In the genomic region with DNA sequence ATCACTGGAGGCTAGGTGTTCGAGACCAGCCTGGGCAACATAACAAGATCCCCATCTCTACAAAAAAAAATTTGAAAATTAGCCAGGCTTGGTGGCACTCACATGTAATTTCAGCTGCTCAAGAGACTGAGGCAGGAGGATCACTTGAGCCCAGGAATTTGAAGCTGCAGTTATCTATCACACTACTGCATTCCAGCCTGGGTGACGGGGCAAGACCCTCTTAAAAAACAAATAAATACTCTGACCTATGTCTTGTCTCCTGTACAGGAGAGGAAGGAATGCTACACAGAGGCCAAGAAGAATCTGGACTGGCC, we compare ENCODE assay signal across 13 cellular contexts. TPM values are rescaled to one million over a fixed set of nuclear protein-coding genes. Genes with fewer than 3 reads are reported as not detected.
A peak's percentile ranks its signal among the peaks of the same experiment; 100 is the strongest.
DNase-seq lines count a peak whose midpoint lies in the region; ATAC-seq and TF ChIP-seq lines count a peak whose summit lies in the region.
"Had no signal": no experiment of that assay in that cellular context is flagged by ENCODE, and none has a peak within 500 bp of the region (broad histone marks: within the 10 kb centered on the region; RNA-seq: fewer than 3 reads in every experiment).

No MANE protein-coding gene starts in this region.

- no peak for TF ChIP-seq CTCF in C4-2B (conservative IDR thresholded peaks at IDR 0.05)
- no peak for TF ChIP-seq CTCF in MM.1S (IDR thresholded peaks at IDR 0.05; ENCODE audit: low read length)
- no peak for TF ChIP-seq CTCF in dorsolateral prefrontal cortex (IDR thresholded peaks at IDR 0.05 in 54 of 56, conservative IDR thresholded peaks at IDR 0.05 in 2 of 56; ENCODE audit: low read depth in 1 of 56, partially characterized antibody in 56 of 56)
- TF ChIP-seq CTCF in progenitor cell of endocrine pancreas (IDR thresholded peaks at IDR 0.05; ENCODE audit: unreplicated experiment) = no peak

- H3K9ac ChIP-seq in MM.1S (ENCODE audit: low read length) = no peak overlapping the region

- 0 out of 2 replicates have a peak overlapping the region, but pooled peaks have one; percentile 4 for H3K4me2 ChIP-seq in MM.1S (ENCODE audit: low read depth, low read length)

- H4K20me1 ChIP-seq in MM.1S (ENCODE audit: insufficient read depth, low read length) = peaks cover 7% of the 10 kb centered on the region; the same call in 1 of the 2 replicates

- peaks cover 10% of the 10 kb centered on the region for H3K36me3 Mint-ChIP-seq in progenitor cell of endocrine pancreas (ENCODE audit: insufficient read depth)
- H3K36me3 Mint-ChIP-seq: memory B cell had no signal

- ATAC-seq in esophagus mucosa (no peak), HG03045 (IDR thresholded peaks at IDR 0.05; ENCODE audit: unreplicated experiment) (no peak)

- H3K4me1 ChIP-seq in MM.1S (ENCODE audit: low read length) = peaks cover 56% of the 10 kb centered on the region

- no peak overlapping the region for H2AFZ ChIP-seq in MM.1S (ENCODE audit: low read length)

- peaks cover 54% of the 10 kb centered on the region for H3K79me2 ChIP-seq in MM.1S (ENCODE audit: low read length)

- DNase-seq in MM.1S (no peak), dorsolateral prefrontal cortex (no peak), progenitor cell of endocrine pancreas (ENCODE audit: low spot score, unreplicated experiment) (no peak), hypothalamus (lab: John Stamatoyannopoulos, UW) (no peak), NOMO-1 (lab: John Stamatoyannopoulos, UW; ENCODE audit: unreplicated experiment in 2 of 2) (no peak)
- DNase-seq: DMS 273 treated with DMSO at 0.1 percent for 48 hours, T1000 had no signal

- H3K27me3 ChIP-seq in MM.1S (replicated peaks; ENCODE audit: insufficient read depth, low read length) = no peaks in the 10 kb centered on the region
- H3K27me3 ChIP-seq in dorsolateral prefrontal cortex = no peaks in the 10 kb centered on the region

- no peaks in the 10 kb centered on the region for H3K9me3 Mint-ChIP-seq in progenitor cell of endocrine pancreas (ENCODE audit: low read depth)
- H3K9me3 Mint-ChIP-seq: memory B cell had no signal

- H3K4me3 ChIP-seq in MM.1S (ENCODE audit: low read length) (no peak overlapping the region), dorsolateral prefrontal cortex (no peak overlapping the region)

- intact Hi-C loops in dorsolateral prefrontal cortex (cut with DNase I) = no loop called here

- H3K4me3 Mint-ChIP-seq in progenitor cell of endocrine pancreas (ENCODE audit: low read depth) = peak overlapping the region; percentile 32
- H3K4me3 Mint-ChIP-seq: memory B cell had no signal

- H3K27ac Mint-ChIP-seq in progenitor cell of endocrine pancreas = peak overlapping the region; percentile 96
- H3K27ac Mint-ChIP-seq: memory B cell had no signal

- no peaks in the 10 kb centered on the region for H3K27me3 Mint-ChIP-seq in progenitor cell of endocrine pancreas

- peaks cover 59% of the 10 kb centered on the region for H3F3A ChIP-seq in MM.1S (ENCODE audit: insufficient read depth, low read length)

- H3K9me3 ChIP-seq in MM.1S (replicated peaks; ENCODE audit: insufficient read depth, low read length) = no peaks in the 10 kb centered on the region

- H3K4me1 Mint-ChIP-seq in progenitor cell of endocrine pancreas (ENCODE audit: low read depth) = peaks cover 37% of the 10 kb centered on the region

- H3K27ac ChIP-seq in C4-2B = peak overlapping the region; percentile 81
- H3K27ac ChIP-seq in MM.1S (ENCODE audit: low read length) = no peak overlapping the region; the same call in 1 of the 2 replicates
- H3K27ac ChIP-seq in dorsolateral prefrontal cortex = peak overlapping the region in 58 of 59 donors; percentile 43 to 100 (median 99)

- no peaks in the 10 kb centered on the region for H3K9me2 ChIP-seq in MM.1S (replicated peaks; ENCODE audit: insufficient read depth, low read length)

- peaks cover 14% of the 10 kb centered on the region for H3K36me3 ChIP-seq in MM.1S (replicated peaks; ENCODE audit: insufficient read depth, low read length)

RNA-seq across cellular contexts. Expression of a gene that starts 25.8 kb away (rescaled TPM):
- total RNA-seq in dorsolateral prefrontal cortex (1 to 10 TPM in 73 of 120 experiments, under 1 TPM in 16, not detected in 31; 0.66 to 5.5 (median 1.8) TPM), progenitor cell of endocrine pancreas (not detected in 2 replicates), esophagus mucosa (0.96 TPM)
- total RNA-seq: dermis microvascular lymphatic vessel endothelial cell, glomerular endothelial cell had no signal

RNA-seq across cellular contexts. Expression of a gene that starts 58.4 kb away (rescaled TPM):
- total RNA-seq in dorsolateral prefrontal cortex = 100 to 1,000 TPM in 1 of 120 experiments, 10 to 100 TPM in 117, 1 to 10 TPM in 2; 8.0 to 102 (median 36.9) TPM
- 322 and 326 TPM in 2 replicates for total RNA-seq in progenitor cell of endocrine pancreas
- 299 TPM for total RNA-seq in esophagus mucosa

RNA-seq across cellular contexts. Expression of a gene that starts 59.2 kb away (rescaled TPM):
- 100 to 1,000 TPM in 77 of 120 experiments, 10 to 100 TPM in 43; 79.5 to 144 (median 103) TPM for total RNA-seq in dorsolateral prefrontal cortex
- total RNA-seq in progenitor cell of endocrine pancreas = 130 and 136 TPM in 2 replicates
- total RNA-seq in esophagus mucosa = 76.6 TPM
